35 cellular contexts compared by ENCODE assay signal in the genomic region with DNA sequence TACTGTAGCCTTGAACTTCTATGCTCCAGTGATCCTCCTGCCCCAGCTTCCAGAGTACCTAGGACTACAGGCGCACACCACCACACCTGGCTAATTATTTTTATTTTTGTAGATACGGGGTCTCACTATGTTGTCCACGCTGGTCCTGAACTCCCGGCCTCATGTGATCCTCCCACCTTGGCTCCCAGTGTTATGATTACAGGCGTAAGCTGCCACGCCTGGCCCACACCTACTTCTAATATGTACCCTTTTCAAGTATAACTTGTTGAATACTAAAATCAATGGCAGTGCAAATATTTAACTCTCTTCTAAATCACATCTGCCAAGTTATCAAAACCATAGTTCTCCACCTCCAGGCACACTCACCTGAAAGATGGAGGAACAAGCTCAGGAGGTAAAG.
"Had no signal": no experiment of that assay in that cellular context is flagged by ENCODE, and none has a peak within 500 bp of the region (broad histone marks: within the 10 kb centered on the region; RNA-seq: fewer than 3 reads in every experiment).

No MANE protein-coding gene starts in this region.

- H3K9me3 Mint-ChIP-seq: activated B cell treated with CpG ODN at 0.5 μM for 24 hours; activated CD4-positive, alpha-beta memory T cell treated with anti-CD3 and anti-CD28 coated beads for 36 hours; activated CD8-positive, alpha-beta T cell treated with anti-CD3 and anti-CD28 coated beads for 36 hours; activated naive CD4-positive, alpha-beta T cell treated with anti-CD3 and anti-CD28 coated beads for 36 hours; activated naive CD4-positive, alpha-beta T cell treated with anti-CD3 and anti-CD28 coated beads, Interleukin-2, amount 50 U/mL, for 72 hours; activated naive CD8-positive, alpha-beta T cell treated with anti-CD3 and anti-CD28 coated beads for 36 hours; activated T-cell treated with anti-CD3 and anti-CD28 coated beads, Interleukin-2, amount 50 U/mL, for 4 hours; activated T-cell treated with anti-CD3 and anti-CD28 coated beads, Interleukin-2, amount 50 U/mL, for 72 hours; activated T-helper 1 cell treated with anti-CD3 and anti-CD28 coated beads, Interleukin-12 subunit alpha, Interleukin-12 subunit beta, Interleukin-2, Interleukin-4 antibody, amounts not matched to agents 30 ng/mL and 10 ng/mL and 1 ng/mL, durations not matched to agents 14 hours and 24 hours and 36 hours; activated T-helper 17 cell treated with anti-CD3 and anti-CD28 coated beads, Interleukin-2, amount 50 U/mL, for 72 hours; brain; central memory CD8-positive, alpha-beta T cell; T-helper 1 cell treated with Interleukin-12 subunit alpha and Interleukin-12 subunit beta and Interleukin-4 antibody, amounts not matched to agents 30 μg/mL and 1 μg/mL, for 36 hours; T-helper 2 cell treated with Interferon-gamma antibody and Interleukin-4, amounts not matched to agents 5 μg/mL and 100 μg/mL, for 36 hours had no signal

- H3K27ac Mint-ChIP-seq: activated B cell treated with CpG ODN at 0.5 μM for 24 hours; activated CD4-positive, alpha-beta memory T cell treated with anti-CD3 and anti-CD28 coated beads for 36 hours; activated CD8-positive, alpha-beta T cell treated with anti-CD3 and anti-CD28 coated beads for 36 hours; activated naive CD4-positive, alpha-beta T cell treated with anti-CD3 and anti-CD28 coated beads for 36 hours; activated naive CD4-positive, alpha-beta T cell treated with anti-CD3 and anti-CD28 coated beads, Interleukin-2, amount 50 U/mL, for 72 hours; activated naive CD8-positive, alpha-beta T cell treated with anti-CD3 and anti-CD28 coated beads for 36 hours; activated T-cell treated with anti-CD3 and anti-CD28 coated beads, Interleukin-2, amount 50 U/mL, for 72 hours; activated T-helper 1 cell treated with anti-CD3 and anti-CD28 coated beads, Interleukin-12 subunit alpha, Interleukin-12 subunit beta, Interleukin-2, Interleukin-4 antibody, amounts not matched to agents 30 ng/mL and 10 ng/mL and 1 ng/mL, durations not matched to agents 14 hours and 24 hours and 36 hours; activated T-helper 17 cell treated with anti-CD3 and anti-CD28 coated beads, Interleukin-2, amount 50 U/mL, for 72 hours; brain; T-helper 1 cell treated with Interleukin-12 subunit alpha and Interleukin-12 subunit beta and Interleukin-4 antibody, amounts not matched to agents 30 μg/mL and 1 μg/mL, for 36 hours; T-helper 2 cell treated with Interferon-gamma antibody and Interleukin-4, amounts not matched to agents 5 μg/mL and 100 μg/mL, for 36 hours had no signal

- H3K4me1 Mint-ChIP-seq: activated B cell treated with CpG ODN at 0.5 μM for 24 hours; activated naive CD8-positive, alpha-beta T cell treated with anti-CD3 and anti-CD28 coated beads for 36 hours; activated T-helper 17 cell treated with anti-CD3 and anti-CD28 coated beads, Interleukin-2, amount 50 U/mL, for 72 hours; central memory CD8-positive, alpha-beta T cell had no signal

- DNase-seq: activated B cell treated with CpG ODN at 0.5 μM for 24 hours; activated CD4-positive, alpha-beta memory T cell treated with anti-CD3 and anti-CD28 coated beads for 36 hours; activated CD4-positive, alpha-beta T cell treated with anti-CD3 and anti-CD28 coated beads for 4 hours; activated CD4-positive, alpha-beta T cell treated with anti-CD3 and anti-CD28 coated beads, Interleukin-2, amount 50 U/mL, for 1 hour; activated CD4-positive, alpha-beta T cell treated with anti-CD3 and anti-CD28 coated beads, Interleukin-2, amount 50 U/mL, for 4 hours; activated CD4-positive, CD25-positive, alpha-beta regulatory T cell treated with anti-CD3 and anti-CD28 coated beads, Interleukin-2, amount 50 U/mL, for 72 hours; activated CD8-positive, alpha-beta memory T cell treated with anti-CD3 and anti-CD28 coated beads, Interleukin-2, amount 50 U/mL, for 4 hours; activated CD8-positive, alpha-beta T cell treated with anti-CD3 and anti-CD28 coated beads for 36 hours; activated effector memory CD4-positive, alpha-beta T cell treated with anti-CD3 and anti-CD28 coated beads, Interleukin-2, amount 50 U/mL, for 16 hours; activated gamma-delta T cell treated with Interleukin-2 at 50 U/mL for 16 hours; activated naive CD4-positive, alpha-beta T cell; activated naive CD4-positive, alpha-beta T cell treated with anti-CD3 and anti-CD28 coated beads for 36 hours; activated naive CD4-positive, alpha-beta T cell treated with anti-CD3 and anti-CD28 coated beads, Interleukin-2, amount 50 U/mL, for 16 hours; activated naive CD8-positive, alpha-beta T cell treated with anti-CD3 and anti-CD28 coated beads for 36 hours; activated T-cell treated with anti-CD3 and anti-CD28 coated beads for 4 hours; activated T-cell treated with anti-CD3 and anti-CD28 coated beads, Interleukin-2, amount 50 U/mL, for 1 hour; activated T-cell treated with anti-CD3 and anti-CD28 coated beads, Interleukin-2, amount 50 U/mL, for 4 hours; activated T-cell treated with anti-CD3 and anti-CD28 coated beads, Interleukin-2, amount 50 U/mL, for 72 hours; amygdala; anterior cingulate cortex; caudate nucleus; cerebellar nuclear complex; T-helper 1 cell; T-helper 2 cell; T-helper 9 cell; WERI-Rb-1 had no signal

- H3K4me3 Mint-ChIP-seq: activated B cell treated with CpG ODN at 0.5 μM for 24 hours; activated CD4-positive, alpha-beta memory T cell treated with anti-CD3 and anti-CD28 coated beads for 36 hours; activated CD8-positive, alpha-beta T cell treated with anti-CD3 and anti-CD28 coated beads for 36 hours; activated naive CD4-positive, alpha-beta T cell treated with anti-CD3 and anti-CD28 coated beads for 36 hours; activated naive CD8-positive, alpha-beta T cell treated with anti-CD3 and anti-CD28 coated beads for 36 hours; activated T-cell treated with anti-CD3 and anti-CD28 coated beads, Interleukin-2, amount 50 U/mL, for 4 hours; activated T-cell treated with anti-CD3 and anti-CD28 coated beads, Interleukin-2, amount 50 U/mL, for 72 hours; activated T-helper 1 cell treated with anti-CD3 and anti-CD28 coated beads, Interleukin-12 subunit alpha, Interleukin-12 subunit beta, Interleukin-2, Interleukin-4 antibody, amounts not matched to agents 30 ng/mL and 10 ng/mL and 1 ng/mL, durations not matched to agents 14 hours and 24 hours and 36 hours; activated T-helper 17 cell treated with anti-CD3 and anti-CD28 coated beads, Interleukin-2, amount 50 U/mL, for 72 hours; brain; central memory CD8-positive, alpha-beta T cell; T-helper 1 cell treated with Interleukin-12 subunit alpha and Interleukin-12 subunit beta and Interleukin-4 antibody, amounts not matched to agents 30 μg/mL and 1 μg/mL, for 36 hours; T-helper 2 cell treated with Interferon-gamma antibody and Interleukin-4, amounts not matched to agents 5 μg/mL and 100 μg/mL, for 36 hours had no signal

- H3K27ac ChIP-seq: ascending aorta, cardiac muscle cell, WERI-Rb-1 had no signal

- H3K27me3 ChIP-seq: ascending aorta, cardiac muscle cell had no signal

- ATAC-seq: activated CD8-positive, alpha-beta T cell treated with anti-CD3 and anti-CD28 coated beads for 36 hours; activated naive CD4-positive, alpha-beta T cell treated with anti-CD3 and anti-CD28 coated beads, Interleukin-2, amount 50 U/mL, for 72 hours; activated T-cell treated with anti-CD3 and anti-CD28 coated beads, Interleukin-2, amount 50 U/mL, for 4 hours; activated T-cell treated with anti-CD3 and anti-CD28 coated beads, Interleukin-2, amount 50 U/mL, for 72 hours; activated T-helper 17 cell treated with anti-CD3 and anti-CD28 coated beads, Interleukin-2, amount 50 U/mL, for 72 hours had no signal

- H3K9me3 ChIP-seq: ascending aorta had no signal

- H3K4me3 ChIP-seq: ascending aorta, cardiac muscle cell had no signal

- H3K27me3 Mint-ChIP-seq: activated B cell treated with CpG ODN at 0.5 μM for 24 hours; activated CD4-positive, alpha-beta memory T cell treated with anti-CD3 and anti-CD28 coated beads for 36 hours; activated CD8-positive, alpha-beta T cell treated with anti-CD3 and anti-CD28 coated beads for 36 hours; activated naive CD8-positive, alpha-beta T cell treated with anti-CD3 and anti-CD28 coated beads for 36 hours; activated T-helper 17 cell treated with anti-CD3 and anti-CD28 coated beads, Interleukin-2, amount 50 U/mL, for 72 hours; brain; central memory CD8-positive, alpha-beta T cell had no signal
